Comparison of ENCODE assay signal across 31 cellular contexts in genomic region chr14:81326451-81326850, GRCh38.
"Had no signal": no experiment of that assay in that cellular context is flagged by ENCODE, and none has a peak within 500 bp of the region (broad histone marks: within the 10 kb centered on the region; RNA-seq: fewer than 3 reads in every experiment).

No MANE protein-coding gene starts in this region.

- H3K27ac ChIP-seq: brain microvascular endothelial cell, WERI-Rb-1 had no signal

- H3K27me3 ChIP-seq: brain microvascular endothelial cell had no signal

- H3K4me3 ChIP-seq: K562 had no signal

- DNase-seq: activated CD4-positive, alpha-beta T cell treated with anti-CD3 and anti-CD28 coated beads for 1 hour; activated CD4-positive, alpha-beta T cell treated with anti-CD3 and anti-CD28 coated beads for 48 hours; activated CD4-positive, alpha-beta T cell treated with anti-CD3 and anti-CD28 coated beads, Interleukin-2, amount 50 U/mL, for 4 hours; activated CD4-positive, CD25-positive, alpha-beta regulatory T cell; activated CD8-positive, alpha-beta T cell treated with anti-CD3 and anti-CD28 coated beads for 36 hours; activated effector memory CD4-positive, alpha-beta T cell treated with anti-CD3 and anti-CD28 coated beads, Interleukin-2, amount 50 U/mL, for 16 hours; activated naive CD4-positive, alpha-beta T cell; activated naive CD4-positive, alpha-beta T cell treated with anti-CD3 and anti-CD28 coated beads, Interleukin-2, amount 50 U/mL, for 16 hours; activated naive CD8-positive, alpha-beta T cell treated with anti-CD3 and anti-CD28 coated beads for 36 hours; activated T-cell treated with anti-CD3 and anti-CD28 coated beads, Interleukin-2, amount 50 U/mL, for 1 hour; activated T-cell treated with anti-CD3 and anti-CD28 coated beads, Interleukin-2, amount 50 U/mL, for 72 hours; amniotic stem cell; aorta; brain microvascular endothelial cell; IMR-90; NCI-H1092 treated with DMSO at 0.1 percent for 48 hours; NCI-H1417 treated with DMSO at 0.1 percent for 48 hours; NCI-H187 treated with DMSO at 0.1 percent for 48 hours; NCI-H2081; NCI-H226; NCI-H526; NCI-H748 treated with DMSO at 0.1 percent for 48 hours; NK-92 treated with Interleukin-12 subunit alpha and Interleukin-12 subunit beta, amount 100 ng/mL, for 24 hours; SHP77 treated with DMSO at 0.1 percent for 48 hours; T-cell; T-helper 2 cell; T-helper 9 cell; WERI-Rb-1 had no signal

- H3K36me3 ChIP-seq: brain microvascular endothelial cell, WERI-Rb-1 had no signal

- FAIRE-seq: K562 had no signal

- ATAC-seq: activated CD8-positive, alpha-beta T cell treated with anti-CD3 and anti-CD28 coated beads for 36 hours; activated T-cell treated with anti-CD3 and anti-CD28 coated beads, Interleukin-2, amount 50 U/mL, for 72 hours; activated T-helper 17 cell treated with anti-CD3 and anti-CD28 coated beads, Interleukin-2, amount 50 U/mL, for 72 hours; K562; SK-N-SH treated with all-trans-retinoic acid at 6 μM for 48 hours; T-cell had no signal
